15 cellular contexts compared by ENCODE assay signal in genomic region chr5:145360936-145361335, GRCh38.
"Had no signal": no experiment of that assay in that cellular context is flagged by ENCODE, and none has a peak within 500 bp of the region (broad histone marks: within the 10 kb centered on the region; RNA-seq: fewer than 3 reads in every experiment).

No MANE protein-coding gene starts in this region.

- H3K27me3 ChIP-seq: heart right ventricle, pancreas, tibial artery, uterus had no signal

- ATAC-seq: activated CD8-positive, alpha-beta T cell treated with anti-CD3 and anti-CD28 coated beads, Interleukin-2, amount 10 ng/mL, durations not matched to agents 7 days and 5 days; activated naive CD8-positive, alpha-beta T cell treated with anti-CD3 and anti-CD28 coated beads, Interleukin-2, amount 50 U/mL, for 24 hours; heart right ventricle; pancreas had no signal

- H3K9me3 ChIP-seq: pancreas, tibial artery, uterus had no signal

- H3K4me3 ChIP-seq: heart right ventricle, left ventricle myocardium inferior, pancreas, skin epidermis, tibial artery, uterus had no signal

- H3K36me3 ChIP-seq: heart right ventricle, left ventricle myocardium inferior, pancreas, tibial artery, uterus had no signal

- DNase-seq: activated CD4-positive, alpha-beta T cell treated with anti-CD3 and anti-CD28 coated beads for 48 hours; activated CD8-positive, alpha-beta memory T cell treated with anti-CD3 and anti-CD28 coated beads, Interleukin-2, amount 50 U/mL, for 48 hours; activated CD8-positive, alpha-beta T cell treated with anti-CD3 and anti-CD28 coated beads, Interleukin-2, amount 10 ng/mL, durations not matched to agents 7 days and 5 days; activated naive CD4-positive, alpha-beta T cell treated with Interleukin-2 at 50 U/mL for 16 hours; activated naive CD8-positive, alpha-beta T cell treated with anti-CD3 and anti-CD28 coated beads, Interleukin-2, amount 50 U/mL, for 24 hours; cerebellar nuclear complex; dermis blood vessel endothelial cell; foreskin melanocyte; heart right ventricle; left ventricle myocardium inferior; nephron progenitor cell; pancreas; tibial artery; uterus had no signal

- H3K27ac ChIP-seq: heart right ventricle, left ventricle myocardium inferior, pancreas, skin epidermis, tibial artery, uterus had no signal

- H3K4me1 ChIP-seq: heart right ventricle, pancreas, uterus had no signal
